ENCODE assay signal across 8 cellular contexts in genomic region chr17:50532452-50533024, GRCh38. TPM values are rescaled to one million over a fixed set of nuclear protein-coding genes. Genes with fewer than 3 reads are reported as not detected.
DNase-seq lines count a peak whose midpoint lies in the region; ATAC-seq and TF ChIP-seq lines count a peak whose summit lies in the region.

Gene EPN3, plus strand, starts transcription at chr17:50532735. Its CDS starts 3,822 bp downstream, at chr17:50536557.

- no peaks in the 10 kb centered on the region for H3K79me2 ChIP-seq in GM23248 (ENCODE audit: insufficient read depth)

- H3F3A ChIP-seq in GM23248 (ENCODE audit: insufficient read depth) = no peaks in the 10 kb centered on the region

- H3K9me3 Mint-ChIP-seq in activated T-helper 2 cell treated with anti-CD3 and anti-CD28 coated beads, Interferon-gamma antibody, Interleukin-2, Interleukin-4, amounts not matched to agents 10 μg/mL and 5 μg/mL and 100 μg/mL, durations not matched to agents 14 hours and 24 hours and 36 hours = no peaks in the 10 kb centered on the region

- H3K4me3 Mint-ChIP-seq in activated T-helper 2 cell treated with anti-CD3 and anti-CD28 coated beads, Interferon-gamma antibody, Interleukin-2, Interleukin-4, amounts not matched to agents 10 μg/mL and 5 μg/mL and 100 μg/mL, durations not matched to agents 14 hours and 24 hours and 36 hours (ENCODE audit: low read depth) = no peak within 1 kb of the TSS

- no peaks in the 10 kb centered on the region for H3K36me3 Mint-ChIP-seq in activated T-helper 2 cell treated with anti-CD3 and anti-CD28 coated beads, Interferon-gamma antibody, Interleukin-2, Interleukin-4, amounts not matched to agents 10 μg/mL and 5 μg/mL and 100 μg/mL, durations not matched to agents 14 hours and 24 hours and 36 hours (ENCODE audit: low read depth)

- intact Hi-C loops in heart right ventricle (cut with DNase I) (loop anchor here in 2 of 10 donors (5.0 to 10.0 kb wide), 2 partner anchors 48 to 510 kb away; no protein-coding TSS in a partner anchor), prostate gland (cut with DNase I) (no loop called here)
- intact Hi-C loops in activated T-helper 2 cell treated with anti-CD3 and anti-CD28 coated beads, Interferon-gamma antibody, Interleukin-2, Interleukin-4, amounts not matched to agents 10 μg/mL and 5 μg/mL and 100 μg/mL, durations not matched to agents 14 hours and 24 hours and 36 hours (cut with micrococcal nuclease) = no loop called here

- peaks cover 8% of the 10 kb centered on the region for H3K4me1 ChIP-seq in GM23248 (ENCODE audit: insufficient read depth)
- H3K4me1 ChIP-seq in Peyer's patch = peaks cover 0 to 34% (median 0%) of the 10 kb centered on the region in 4 donors
- H3K4me1 ChIP-seq in heart right ventricle = peaks cover 3 to 33% (median 19%) of the 10 kb centered on the region in 9 donors
- H3K4me1 ChIP-seq in prostate gland (replicated peaks) = peaks cover 11% of the 10 kb centered on the region

- H2AFZ ChIP-seq in GM23248 = no peak within 1 kb of the TSS

- no peak within 1 kb of the TSS for H3K4me3 ChIP-seq in GM23248
- H3K4me3 ChIP-seq in Peyer's patch = peak within 1 kb of the TSS in 3 of 4 donors; percentile 7 to 50 (median 38)
- H3K4me3 ChIP-seq in heart right ventricle = peak within 1 kb of the TSS; percentile 2 to 54 (median 48)
- H3K4me3 ChIP-seq in prostate gland = peak within 1 kb of the TSS; percentile 53 to 64

- H3K27ac ChIP-seq in GM23248 (no peak within 1 kb of the TSS), Peyer's patch (peak within 1 kb of the TSS in 3 of 4 donors; percentile 60 to 84 (median 82)), heart right ventricle (peak within 1 kb of the TSS in 9 of 10 donors; percentile 65 to 89 (median 80)), prostate gland (peak within 1 kb of the TSS; percentile 83 to 85)

- peaks cover 46% of the 10 kb centered on the region for H3K27me3 Mint-ChIP-seq in activated T-helper 2 cell treated with anti-CD3 and anti-CD28 coated beads, Interferon-gamma antibody, Interleukin-2, Interleukin-4, amounts not matched to agents 10 μg/mL and 5 μg/mL and 100 μg/mL, durations not matched to agents 14 hours and 24 hours and 36 hours (ENCODE audit: low read depth)

- no peaks in the 10 kb centered on the region for H4K20me1 ChIP-seq in GM23248 (ENCODE audit: insufficient read depth)

- H3K9me2 ChIP-seq in GM23248 (ENCODE audit: insufficient read depth) = no peaks in the 10 kb centered on the region

- H3K9me3 ChIP-seq in GM23248 (ENCODE audit: low read depth) (no peaks in the 10 kb centered on the region), Peyer's patch (no peaks in the 10 kb centered on the region), heart right ventricle (no peaks in the 10 kb centered on the region), prostate gland (no peaks in the 10 kb centered on the region)

- no peak within 1 kb of the TSS for H3K9ac ChIP-seq in GM23248

- TF ChIP-seq CTCF in Peyer's patch (IDR thresholded peaks at IDR 0.05) (peak in 3 of 6 experiments; percentile 8 to 33 (median 10)), heart right ventricle (IDR thresholded peaks at IDR 0.05) (no peak), prostate gland (IDR thresholded peaks at IDR 0.05) (peak in 2 of 4 experiments; percentile 43 to 53)

- in situ Hi-C loops in GM23248 (cut with MboI) = no loop called here

- H3K27me3 ChIP-seq in GM23248 (replicated peaks; ENCODE audit: insufficient read depth) = peaks cover 13% of the 10 kb centered on the region
- H3K27me3 ChIP-seq in Peyer's patch = peaks cover 0 to 10% of the 10 kb centered on the region in 2 donors
- peaks cover 0 to 45% (median 25%) of the 10 kb centered on the region in 7 donors for H3K27me3 ChIP-seq in heart right ventricle
- no peaks in the 10 kb centered on the region for H3K27me3 ChIP-seq in prostate gland (replicated peaks; ENCODE audit: insufficient read depth)

- H3K27ac Mint-ChIP-seq in activated T-helper 2 cell treated with anti-CD3 and anti-CD28 coated beads, Interferon-gamma antibody, Interleukin-2, Interleukin-4, amounts not matched to agents 10 μg/mL and 5 μg/mL and 100 μg/mL, durations not matched to agents 14 hours and 24 hours and 36 hours = no peak within 1 kb of the TSS

- ATAC-seq in heart right ventricle = peak in 6 of 8 donors; percentile 28 to 53 (median 34)

- peaks cover 12% of the 10 kb centered on the region for H3K4me1 Mint-ChIP-seq in activated T-helper 2 cell treated with anti-CD3 and anti-CD28 coated beads, Interferon-gamma antibody, Interleukin-2, Interleukin-4, amounts not matched to agents 10 μg/mL and 5 μg/mL and 100 μg/mL, durations not matched to agents 14 hours and 24 hours and 36 hours (ENCODE audit: low read depth)

- TF ChIP-seq POLR2A in Peyer's patch (IDR thresholded peaks at IDR 0.05) (peak in 1 of 2 donors; percentile 40), prostate gland (IDR thresholded peaks at IDR 0.05) (peak; percentile 82)

- DNase-seq in GM23248 (peak; percentile 49), Peyer's patch (peak in 2 of 3 donors; percentile 73 to 81), heart right ventricle (no peak), prostate gland (ENCODE audit: low spot score) (peak; percentile 90), hepatic stellate cell (ENCODE audit: low spot score) (no peak), dermis blood vessel endothelial cell (no peak), NCI-H146 (lab: John Stamatoyannopoulos, UW) (no peak)
- DNase-seq in activated T-helper 2 cell treated with anti-CD3 and anti-CD28 coated beads, Interferon-gamma antibody, Interleukin-2, Interleukin-4, amounts not matched to agents 10 μg/mL and 5 μg/mL and 100 μg/mL, durations not matched to agents 14 hours and 24 hours and 36 hours (ENCODE audit: low spot score) = no peak

- H3K4me2 ChIP-seq in GM23248 (ENCODE audit: unreplicated experiment) = no peak within 1 kb of the TSS

- 0 to 4% methylated on average over 14 to 21 of the region's 21 CpGs for WGBS in GM23248 (ENCODE audit: low coverage in 1 of 2, low lambda C conversion rate in 2 of 2, missing lambda C conversion rate in 2 of 2), 2 experiments
- 1 to 3% methylated on average over 21 of the region's 21 CpGs for WGBS in heart right ventricle, 2 donors
- WGBS in prostate gland = 1% methylated on average over 21 of the region's 21 CpGs

- H3K36me3 ChIP-seq in GM23248 (ENCODE audit: low read depth) = no peaks in the 10 kb centered on the region
- H3K36me3 ChIP-seq in Peyer's patch = no peaks in the 10 kb centered on the region
- peaks cover 0 to 6% (median 0%) of the 10 kb centered on the region in 9 donors for H3K36me3 ChIP-seq in heart right ventricle
- peaks cover 0 to 3% of the 10 kb centered on the region in 2 donors for H3K36me3 ChIP-seq in prostate gland

RNA-seq across cellular contexts. Expression of gene EPN3, which starts in this region (rescaled TPM):
- not detected in 2 replicates for total RNA-seq in GM23248 (2014; rRNA removed; shearing (Covaris generic))
- polyA plus RNA-seq in GM23248 (2016; fragmentation: Nextera tagmentation; extraction: Ambion mirVana) = 0.13 TPM in 1 of 2 replicates, not detected in the other
- total RNA-seq in Peyer's patch = 10 to 100 TPM in 2 of 4 donors, 1 to 10 TPM in 2; 3.0 to 17.3 (median 13.0) TPM
- total RNA-seq in heart right ventricle = 10 to 100 TPM in 5 of 10 donors, 1 to 10 TPM in 5; 5.2 to 21.5 (median 10.1) TPM
- polyA plus RNA-seq in heart right ventricle = 10 to 100 TPM in 1 of 2 donors, 1 to 10 TPM in 1; 3.0 to 18.9 TPM
- 100 to 1,000 TPM in 1 of 2 donors, 10 to 100 TPM in 1; 60.8 to 108 TPM for total RNA-seq in prostate gland
- not detected in 2 replicates for total RNA-seq in activated T-helper 2 cell treated with anti-CD3 and anti-CD28 coated beads, Interferon-gamma antibody, Interleukin-2, Interleukin-4, amounts not matched to agents 10 μg/mL and 5 μg/mL and 100 μg/mL, durations not matched to agents 14 hours and 24 hours and 36 hours
- total RNA-seq in dermis blood vessel endothelial cell = under 0.01 TPM in 1 of 2 replicates, not detected in the other

Comparison
In these comparisons a context has a peak if more than half of its experiments do, and no peak if none do; other contexts are left out.
1. Peak in DNase-seq in GM23248; RNA of the gene not detected or under 1 TPM.
2. DNase-seq: peak in Peyer's patch (2 of 3) and prostate gland (single experiment); none in heart right ventricle (0 of 2), activated T-helper 2 cell treated with anti-CD3 and anti-CD28 coated beads, Interferon-gamma antibody, Interleukin-2, Interleukin-4, amounts not matched to agents 10 μg/mL and 5 μg/mL and 100 μg/mL, durations not matched to agents 14 hours and 24 hours and 36 hours (single experiment), hepatic stellate cell (single experiment), dermis blood vessel endothelial cell (single experiment) and NCI-H146 (single experiment).